Comparison of ENCODE assay signal across 8 cellular contexts in the genomic region with DNA sequence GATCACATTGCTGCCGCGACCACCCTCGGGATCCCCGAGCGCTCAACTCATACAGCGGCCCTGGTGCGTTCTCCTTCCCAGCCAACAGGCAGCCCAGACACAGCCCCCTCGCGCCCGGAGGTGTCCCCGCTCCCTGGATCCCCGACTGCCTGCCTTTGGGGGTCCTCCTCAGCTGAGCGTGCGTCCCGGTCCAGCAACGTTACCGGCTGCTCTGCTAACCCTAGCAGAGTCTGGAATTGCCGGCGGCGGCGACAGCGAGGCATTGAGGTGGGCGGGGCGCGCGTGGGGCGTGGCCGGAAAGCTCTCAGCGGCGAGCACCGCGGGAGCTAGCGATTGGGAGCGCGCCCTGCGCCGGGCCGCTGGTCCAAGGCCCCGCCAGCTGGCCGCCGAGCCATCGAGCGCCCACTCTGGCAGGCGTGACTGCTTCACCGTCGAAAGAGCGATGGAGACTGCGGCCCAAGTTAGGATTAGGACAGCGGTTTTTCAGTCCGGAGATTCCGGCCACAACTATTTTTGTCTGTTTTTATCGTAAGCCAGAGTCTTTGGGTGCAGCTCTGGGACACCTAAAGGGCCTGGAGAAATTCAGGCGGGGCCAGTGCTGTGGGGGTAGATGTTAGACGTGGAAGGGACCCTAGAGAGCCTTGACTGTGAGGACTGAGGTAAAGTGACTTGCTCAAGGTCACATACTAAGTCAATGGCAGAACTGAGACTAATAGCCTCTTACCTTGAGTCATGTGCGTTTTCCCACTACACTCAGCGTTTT. TPM values are rescaled to one million over a fixed set of nuclear protein-coding genes. Genes with fewer than 3 reads are reported as not detected.
A peak's percentile ranks its signal among the peaks of the same experiment; 100 is the strongest.
DNase-seq lines count a peak whose midpoint lies in the region; ATAC-seq, FAIRE-seq and TF ChIP-seq lines count a peak whose summit lies in the region.

A gene (minus strand): TSS at position 232 of the 763 bp plus-strand sequence. CDS start 17,575 bp downstream, outside the sequence.

- H2AFZ ChIP-seq in HepG2 (ENCODE audit: low read length) = peak within 1 kb of the TSS; percentile 91

- H3K4me2 ChIP-seq in HepG2 (ENCODE audit: low read depth, low read length) = peak within 1 kb of the TSS; percentile 85

- H3K4me3 ChIP-seq in CD4-positive, CD25-positive, alpha-beta regulatory T cell (ENCODE audit: low read depth, low read length) = peak within 1 kb of the TSS; percentile 88
- peak within 1 kb of the TSS; percentile 73 to 99 (median 85) for H3K4me3 ChIP-seq in HepG2 (replicated peaks in 1 of 3; ENCODE audit: insufficient read depth in 1 of 3, low read depth in 2 of 3, low read length in 3 of 3)

- under 1% methylated on average over 53 of the region's 56 CpGs for WGBS in HepG2 (ENCODE audit: low lambda C conversion rate)

- TF ChIP-seq RAD21 in HepG2 (CRISPR knock-in tag; IDR thresholded peaks at IDR 0.05) = peak; percentile 74

- in situ Hi-C loops in HepG2 (cut with HindIII; ENCODE audit: extremely low pct_ligation_motif_present, low pct_unique_long_range_greater_than_20kb) = loop anchor here (5.0 kb wide), 1 partner anchor 37 kb away; a partner anchor contains a TSS

- POLR2A ChIA-PET in HepG2 (lab: Yijun Ruan, JAX) = interaction anchor here (0.6 to 4.9 kb wide), 54 partner anchors 8 to 838 kb away, joined by 3 to 181 read pairs (median 5); a partner anchor contains a TSS

- peaks cover 5% of the 10 kb centered on the region for H3K27me3 Mint-ChIP-seq in CD4-positive, CD25-positive, alpha-beta regulatory T cell

- peaks cover 14 to 27% (median 23%) of the 10 kb centered on the region in 4 donors for H3K4me1 Mint-ChIP-seq in CD4-positive, CD25-positive, alpha-beta regulatory T cell

- CTCF ChIA-PET in HepG2 (lab: Yijun Ruan, JAX; ENCODE audit: low intra/inter-chr PET ratio, low total read pairs) = interaction anchor here (0.9 kb wide), 1 partner anchor 30 kb away, joined by 3 read pairs; no protein-coding TSS in a partner anchor

- no peaks in the 10 kb centered on the region for H3K9me3 Mint-ChIP-seq in CD4-positive, CD25-positive, alpha-beta regulatory T cell

- peak within 1 kb of the TSS; percentile 90 for H3K9ac ChIP-seq in HepG2 (ENCODE audit: insufficient read depth, low read depth, low read length)

- intact Hi-C loops in HepG2 (cut with micrococcal nuclease; ENCODE audit: unreplicated experiment) = loop anchor here (1.0 to 5.0 kb wide), 4 partner anchors 37 to 657 kb away; a partner anchor contains a TSS

- ATAC-seq in CD4-positive, CD25-positive, alpha-beta regulatory T cell (ENCODE audit: low read depth in 2 of 2) = peak; percentile 98
- peak; percentile 97 for ATAC-seq in GM19395 (IDR thresholded peaks at IDR 0.05; ENCODE audit: unreplicated experiment)
- peak; percentile 93 for ATAC-seq in HG03558 (IDR thresholded peaks at IDR 0.05; ENCODE audit: extremely low read depth, unreplicated experiment)
- peak; percentile 90 for ATAC-seq in HepG2

- H3K36me3 ChIP-seq in CD4-positive, CD25-positive, alpha-beta regulatory T cell (ENCODE audit: control insufficient read depth, insufficient read depth, low read length) = no peaks in the 10 kb centered on the region
- no peaks in the 10 kb centered on the region for H3K36me3 ChIP-seq in HepG2 (replicated peaks in 1 of 2; ENCODE audit: control insufficient read depth in 1 of 2, insufficient read depth in 2 of 2, low read length in 2 of 2)

- H4K20me1 ChIP-seq in HepG2 (ENCODE audit: insufficient read depth, low read length) = no peaks in the 10 kb centered on the region

- H3K27ac Mint-ChIP-seq in CD4-positive, CD25-positive, alpha-beta regulatory T cell = peak within 1 kb of the TSS; percentile 86 to 97 (median 93)

- H3K79me2 ChIP-seq in HepG2 (ENCODE audit: insufficient read depth, low read length) = peaks cover 38% of the 10 kb centered on the region

- peaks cover 12% of the 10 kb centered on the region for H3K4me1 ChIP-seq in CD4-positive, CD25-positive, alpha-beta regulatory T cell (ENCODE audit: control insufficient read depth, insufficient read depth, low read length, poor library complexity, severe bottlenecking)
- peaks cover 27% of the 10 kb centered on the region for H3K4me1 ChIP-seq in HepG2 (ENCODE audit: insufficient read depth, low read length)

- TF ChIP-seq POLR2A in HepG2 (IDR thresholded peaks at IDR 0.05; ENCODE audit: insufficient read depth in 1 of 2, low read depth in 2 of 2, low read length in 2 of 2) = peak in 1 of 2 experiments; percentile 99; a peak in 2 of 4 replicates

- H3K4me3 Mint-ChIP-seq in CD4-positive, CD25-positive, alpha-beta regulatory T cell = peak within 1 kb of the TSS; percentile 89 to 100 (median 97)

- peak; percentile 65 for FAIRE-seq in HepG2 (lab: Jason Lieb, UNC)

- peak in 1 of 2 experiments; percentile 87; a peak in 1 of 4 replicates for TF ChIP-seq EP300 in HepG2 (IDR thresholded peaks at IDR 0.05; ENCODE audit: low read depth in 2 of 2, low read length in 2 of 2)
- TF ChIP-seq EP300 in HepG2 (CRISPR knock-in tag; IDR thresholded peaks at IDR 0.05; ENCODE audit: borderline replicate concordance) = peak; percentile 73

- peak; percentile 84 to 94 (median 90) for DNase-seq in CD4-positive, CD25-positive, alpha-beta regulatory T cell
- peak; percentile 94 for DNase-seq in NCI-H748 (lab: John Stamatoyannopoulos, UW; ENCODE audit: unreplicated experiment)
- DNase-seq in activated CD4-positive, alpha-beta T cell treated with anti-CD3 and anti-CD28 coated beads, Interleukin-2, amount 50 U/mL, for 24 hours (ENCODE audit: low read depth in 1 of 2, low spot score in 1 of 2) = peak; percentile 77 to 81
- peak; percentile 97 for DNase-seq in dermis blood vessel endothelial cell
- DNase-seq in HepG2 (ENCODE audit: low spot score) = peak; percentile 98
- DNase-seq in stimulated activated CD4-positive, alpha-beta T cell treated with anti-CD3 and anti-CD28 coated beads, Interleukin-2, amount 100 ng/mL, for 48 hours = peak; percentile 85 to 87

- BruUV-seq in HepG2 (replicated peaks; lab: Mats Ljungman, UMichigan) = no TSS peak

- peak within 1 kb of the TSS; percentile 70 for H3K27ac ChIP-seq in CD4-positive, CD25-positive, alpha-beta regulatory T cell (ENCODE audit: insufficient read depth, low read length, poor library complexity, severe bottlenecking)
- peak within 1 kb of the TSS; percentile 89 for H3K27ac ChIP-seq in HepG2 (ENCODE audit: extremely low read length, insufficient read depth, low read length)

- TF ChIP-seq CTCF in HepG2 (CRISPR knock-in tag; IDR thresholded peaks at IDR 0.05) = peak; percentile 76

- H3K27me3 ChIP-seq in CD4-positive, CD25-positive, alpha-beta regulatory T cell (ENCODE audit: control insufficient read depth, insufficient read depth, low read length) = no peaks in the 10 kb centered on the region
- H3K27me3 ChIP-seq in HepG2 (ENCODE audit: control insufficient read depth in 1 of 2, insufficient read depth in 2 of 2, low read length in 2 of 2) = no peaks in the 10 kb centered on the region; a peak in 1 of 5 replicates

- H3K9me3 ChIP-seq in CD4-positive, CD25-positive, alpha-beta regulatory T cell (ENCODE audit: control insufficient read depth in 2 of 2, low read length in 2 of 2) = no peaks in the 10 kb centered on the region
- H3K9me3 ChIP-seq in HepG2 (ENCODE audit: low read length) = no peaks in the 10 kb centered on the region

- H3K36me3 Mint-ChIP-seq in CD4-positive, CD25-positive, alpha-beta regulatory T cell = no peaks in the 10 kb centered on the region

TF ChIP-seq in HepG2, 621 proteins besides CTCF, POLR2A, EP300 and RAD21 (continues in another document):
- TF ChIP-seq NCOA1 (CRISPR knock-in tag; IDR thresholded peaks at IDR 0.05) (peak; percentile 99), SMAD9 (CRISPR knock-in tag; IDR thresholded peaks at IDR 0.05) (peak; percentile 96), STAG1 (CRISPR knock-in tag; IDR thresholded peaks at IDR 0.05) (peak; percentile 37), MAF1 (CRISPR knock-in tag; IDR thresholded peaks at IDR 0.05; ENCODE audit: borderline replicate concordance) (peak; percentile 97; the same call in 1 of the 2 replicates), TCF12 (IDR thresholded peaks at IDR 0.05) (no peak), TCF12 (CRISPR knock-in tag; IDR thresholded peaks at IDR 0.05) (peak; percentile 90; the same call in 1 of the 2 replicates), ATM (IDR thresholded peaks at IDR 0.05; ENCODE audit: borderline replicate concordance) (no peak), SP140L (CRISPR knock-in tag; IDR thresholded peaks at IDR 0.05; ENCODE audit: borderline replicate concordance) (peak; percentile 99; the same call in 1 of the 2 replicates)
- TF ChIP-seq, protein P1, sequence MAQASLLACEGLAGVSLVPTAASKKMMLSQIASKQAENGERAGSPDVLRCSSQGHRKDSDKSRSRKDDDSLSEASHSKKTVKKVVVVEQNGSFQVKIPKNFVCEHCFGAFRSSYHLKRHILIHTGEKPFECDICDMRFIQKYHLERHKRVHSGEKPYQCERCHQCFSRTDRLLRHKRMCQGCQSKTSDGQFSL (CRISPR knock-in tag; IDR thresholded peaks at IDR 0.05) = peak; percentile 89

RNA-seq across cellular contexts. Expression of the gene that starts here (rescaled TPM):
- total RNA-seq in CD4-positive, CD25-positive, alpha-beta regulatory T cell = 11.4 TPM
- 1 to 10 TPM; 4.2 to 7.4 (median 5.1) TPM for polyA plus RNA-seq in CD4-positive, CD25-positive, alpha-beta regulatory T cell
- total RNA-seq in dermis blood vessel endothelial cell (40.1 and 43.1 TPM in 2 replicates), HepG2 (2016; rRNA removed; fragmentation: Illumina TruSeq; extraction: Trizol) (105 and 172 TPM in 2 replicates)
- 20.4 and 21.9 TPM in 2 replicates for total RNA-seq in HepG2 (2016; cell fraction: cytosol; rRNA removed; fragmentation: Illumina TruSeq; extraction: Trizol; ENCODE audit: low read depth)
- 101 and 173 TPM in 2 replicates for total RNA-seq in HepG2 (2016; cell fraction: insoluble cytoplasmic fraction; rRNA removed; fragmentation: Illumina TruSeq; extraction: Trizol)
- total RNA-seq in HepG2 (2016; cell fraction: membrane; rRNA removed; fragmentation: Illumina TruSeq; extraction: Trizol) = 25.0 and 28.4 TPM in 2 replicates
- 106 and 117 TPM in 2 replicates for total RNA-seq in HepG2 (2016; cell fraction: nucleus; rRNA removed; fragmentation: Illumina TruSeq; extraction: Trizol)
- polyA plus RNA-seq in HepG2 (2011; rRNA removed) = 35.4 and 36.4 TPM in 2 replicates
- polyA plus RNA-seq in HepG2 (2011; cell fraction: cytosol; rRNA removed) = 18.7 and 28.7 TPM in 2 replicates
- 17.1 and 21.5 TPM in 2 replicates for polyA plus RNA-seq in HepG2 (2011; cell fraction: nucleus; rRNA removed)
- 36.1 and 45.9 TPM in 2 replicates for polyA plus RNA-seq in HepG2 (2012)
- 7.9 and 8.6 TPM in 2 replicates for polyA plus RNA-seq in HepG2 (2016; cell fraction: cytosol; fragmentation: Illumina TruSeq; extraction: Trizol; ENCODE audit: low read depth)
- polyA plus RNA-seq in HepG2 (2016; cell fraction: insoluble cytoplasmic fraction; fragmentation: Illumina TruSeq; extraction: Trizol; ENCODE audit: low read depth) = 69.4 and 72.9 TPM in 2 replicates
- 11.9 and 12.6 TPM in 2 replicates for polyA plus RNA-seq in HepG2 (2016; cell fraction: membrane; fragmentation: Illumina TruSeq; extraction: Trizol; ENCODE audit: low read depth)
- polyA plus RNA-seq in HepG2 (2016; cell fraction: nucleus; fragmentation: Illumina TruSeq; extraction: Trizol; ENCODE audit: insufficient read depth, low read depth) = 46.2 and 49.9 TPM in 2 replicates
- polyA minus RNA-seq in HepG2 (2011; rRNA and poly(A)+ RNA removed; ENCODE audit: low replicate concordance) = 118 and 198 TPM in 2 replicates
- polyA minus RNA-seq in HepG2 (2011; cell fraction: cytosol; rRNA and poly(A)+ RNA removed) = 44.9 and 53.1 TPM in 2 replicates
- polyA minus RNA-seq in HepG2 (2011; cell fraction: nucleus; rRNA and poly(A)+ RNA removed) = 106 and 121 TPM in 2 replicates

Comparison
In these comparisons a context has a peak if more than half of its experiments do, and no peak if none do; other contexts are left out.
1. Peak in every context shown above with its lines: DNase-seq, ATAC-seq, H3K4me3 ChIP-seq and H3K27ac ChIP-seq.